In the genomic region with DNA sequence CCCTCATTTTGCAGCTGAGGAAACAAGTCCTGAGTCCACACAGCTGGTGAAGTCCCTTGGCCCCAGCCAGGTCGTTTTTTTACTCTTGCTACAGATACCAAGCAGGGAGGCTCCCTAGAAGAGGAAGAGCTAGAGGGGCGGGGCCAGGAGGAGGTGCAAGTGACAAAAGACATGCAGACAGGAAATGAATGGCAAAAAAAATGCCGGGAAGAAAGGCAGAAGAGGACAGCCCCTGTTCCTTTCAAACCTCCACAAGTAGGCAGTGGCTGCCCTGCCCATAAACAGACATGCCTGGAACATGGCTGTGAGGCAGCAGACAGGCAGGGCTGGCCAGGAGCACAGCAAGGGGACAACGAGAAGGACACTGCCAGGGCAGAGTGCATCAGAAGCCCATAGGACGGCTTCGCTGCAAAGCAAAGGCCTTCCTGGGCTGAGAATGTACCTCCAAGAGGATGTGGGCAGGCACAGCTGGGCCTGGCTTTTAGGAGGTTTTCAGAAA, we compare ENCODE assay signal across 10 cellular contexts.
A peak's percentile ranks its signal among the peaks of the same experiment; 100 is the strongest.
DNase-seq lines count a peak whose midpoint lies in the region; ATAC-seq and TF ChIP-seq lines count a peak whose summit lies in the region.
"Had no signal": no experiment of that assay in that cellular context is flagged by ENCODE, and none has a peak within 500 bp of the region (broad histone marks: within the 10 kb centered on the region; RNA-seq: fewer than 3 reads in every experiment).

No MANE protein-coding gene starts in this region.

- peak; percentile 21 for DNase-seq in activated CD4-positive, alpha-beta T cell treated with anti-CD3 and anti-CD28 coated beads for 48 hours
- DNase-seq in activated CD4-positive, alpha-beta T cell treated with anti-CD3 and anti-CD28 coated beads, Interleukin-2, amount 50 U/mL, for 1 hour, result no peak
- DNase-seq in NCI-H774 (lab: John Stamatoyannopoulos, UW) (peak; percentile 44), colonic mucosa (peak; percentile 65), gastrocnemius medialis (peak; percentile 18 to 23), HFFc6 (no peak), SK-N-DZ (ENCODE audit: low spot score) (no peak), uterus (no peak)
- DNase-seq: BE2C, T1000 had no signal

- TF ChIP-seq CTCF in colonic mucosa (IDR thresholded peaks at IDR 0.05), result no peak
- no peak for TF ChIP-seq CTCF in gastrocnemius medialis (IDR thresholded peaks at IDR 0.05 in 4 of 5, conservative IDR thresholded peaks at IDR 0.05 in 1 of 5)
- no peak for TF ChIP-seq CTCF in HFFc6 (IDR thresholded peaks at IDR 0.05)
- no peak for TF ChIP-seq CTCF in uterus (IDR thresholded peaks at IDR 0.05)

- H3K27me3 Mint-ChIP-seq in HFFc6 (ENCODE audit: insufficient read depth), result peaks cover 31% of the 10 kb centered on the region

- no peaks in the 10 kb centered on the region for H3K36me3 Mint-ChIP-seq in HFFc6 (ENCODE audit: low read depth)

- no peaks in the 10 kb centered on the region for H3K9me3 ChIP-seq in colonic mucosa
- no peaks in the 10 kb centered on the region for H3K9me3 ChIP-seq in gastrocnemius medialis
- H3K9me3 ChIP-seq in uterus, result no peaks in the 10 kb centered on the region
- H3K9me3 ChIP-seq: BE2C had no signal

- H3K4me1 Mint-ChIP-seq in HFFc6 (ENCODE audit: low read depth), result peaks cover 6% of the 10 kb centered on the region; the same call in 1 of the 2 replicates

- H3K36me3 ChIP-seq in colonic mucosa (no peaks in the 10 kb centered on the region), gastrocnemius medialis (no peaks in the 10 kb centered on the region), uterus (no peaks in the 10 kb centered on the region)
- H3K36me3 ChIP-seq: BE2C had no signal

- H3K27ac Mint-ChIP-seq in HFFc6, result no peak overlapping the region

- H3K4me1 ChIP-seq in colonic mucosa, result no peaks in the 10 kb centered on the region
- peaks cover 4 to 6% of the 10 kb centered on the region in 2 donors for H3K4me1 ChIP-seq in gastrocnemius medialis
- H3K4me1 ChIP-seq in uterus, result no peaks in the 10 kb centered on the region
- H3K4me1 ChIP-seq: BE2C had no signal

- TF ChIP-seq POLR2A in gastrocnemius medialis (IDR thresholded peaks at IDR 0.05) (no peak), uterus (IDR thresholded peaks at IDR 0.05) (no peak)

- no peak overlapping the region for H3K4me3 Mint-ChIP-seq in HFFc6

- no peak for ATAC-seq in gastrocnemius medialis

- no peaks in the 10 kb centered on the region for H3K9me3 Mint-ChIP-seq in HFFc6

- H3K4me3 ChIP-seq in colonic mucosa, result no peak overlapping the region
- H3K4me3 ChIP-seq in gastrocnemius medialis, result no peak overlapping the region
- H3K4me3 ChIP-seq in uterus, result no peak overlapping the region

- intact Hi-C loops in colonic mucosa (cut with DNase I) (no loop called here), gastrocnemius medialis (cut with DNase I; ENCODE audit: low total_unique reads) (no loop called here), uterus (cut with DNase I; ENCODE audit: low total_unique reads) (no loop called here)

- no peak overlapping the region for H3K9ac ChIP-seq in colonic mucosa (ENCODE audit: low read depth in 2 of 2, low read length in 2 of 2)

- in situ Hi-C loops in gastrocnemius medialis (cut with MboI; ENCODE audit: low sequenced_read_pairs in 4 of 4), result no loop called here

- H3K27me3 ChIP-seq in colonic mucosa (no peaks in the 10 kb centered on the region), gastrocnemius medialis (no peaks in the 10 kb centered on the region), uterus (no peaks in the 10 kb centered on the region)
- H3K27me3 ChIP-seq: BE2C had no signal

- H3K27ac ChIP-seq in colonic mucosa (no peak overlapping the region), gastrocnemius medialis (no peak overlapping the region), uterus (no peak overlapping the region)

Comparison
In these comparisons a context has a peak if more than half of its experiments do, and no peak if none do; other contexts are left out.
1. DNase-seq: peak in activated CD4-positive, alpha-beta T cell treated with anti-CD3 and anti-CD28 coated beads for 48 hours (single experiment), NCI-H774 (single experiment), colonic mucosa (single experiment) and gastrocnemius medialis (2 of 2); none in activated CD4-positive, alpha-beta T cell treated with anti-CD3 and anti-CD28 coated beads, Interleukin-2, amount 50 U/mL, for 1 hour (single experiment), HFFc6 (single experiment), SK-N-DZ (single experiment) and uterus (0 of 2).